ENCODE assay signal across 22 cellular contexts in genomic region chr12:31880340-31880739, GRCh38.
DNase-seq lines count a peak whose midpoint lies in the region; ATAC-seq and TF ChIP-seq lines count a peak whose summit lies in the region.
"Had no signal": no experiment of that assay in that cellular context is flagged by ENCODE, and none has a peak within 500 bp of the region (broad histone marks: within the 10 kb centered on the region; RNA-seq: fewer than 3 reads in every experiment).

No MANE protein-coding gene starts in this region.

- peak overlapping the region; percentile 20; the same call in 1 of the 2 replicates for H3K27ac ChIP-seq in DND-41 (ENCODE audit: low read length)
- peak overlapping the region; percentile 46 for H3K27ac ChIP-seq in OCI-LY1 (ENCODE audit: low read depth, low read length, poor library complexity, severe bottlenecking)

- H3K27me3 ChIP-seq in DND-41 (ENCODE audit: insufficient read depth, low read length, poor library complexity) (no peaks in the 10 kb centered on the region), OCI-LY1 (ENCODE audit: insufficient read depth, low read length) (no peaks in the 10 kb centered on the region)

- no peaks in the 10 kb centered on the region for H3F3A ChIP-seq in OCI-LY1 (ENCODE audit: insufficient read depth, low read length)

- TF ChIP-seq CTCF in DND-41 (IDR thresholded peaks at IDR 0.05; ENCODE audit: borderline replicate concordance, extremely low read depth, low read length, poor library complexity, severe bottlenecking) = no peak
- no peak for TF ChIP-seq CTCF in OCI-LY1 (IDR thresholded peaks at IDR 0.05; ENCODE audit: low read length)
- no peak for TF ChIP-seq CTCF in choroid plexus epithelial cell (conservative IDR thresholded peaks at IDR 0.05; ENCODE audit: low read depth, low read length)
- TF ChIP-seq CTCF in nephron progenitor cell (IDR thresholded peaks at IDR 0.05) = no peak

- no peak overlapping the region for H3K4me3 ChIP-seq in DND-41 (ENCODE audit: low read depth in 1 of 2, low read length in 2 of 2)
- H3K4me3 ChIP-seq in OCI-LY1 (ENCODE audit: low read depth, low read length, poor library complexity, severe bottlenecking) = no peak overlapping the region
- H3K4me3 ChIP-seq in choroid plexus epithelial cell (ENCODE audit: low read depth, low read length) = no peak overlapping the region

- peak overlapping the region; percentile 95 for H3K27ac Mint-ChIP-seq in nephron progenitor cell
- H3K27ac Mint-ChIP-seq: activated CD4-positive, alpha-beta T cell treated with anti-CD3 and anti-CD28 coated beads, Interleukin-2, amount 10 ng/mL, durations not matched to agents 24 days and 14 days; T-helper 1 cell treated with Interleukin-12 subunit alpha and Interleukin-12 subunit beta and Interleukin-4 antibody, amounts not matched to agents 30 μg/mL and 1 μg/mL, for 36 hours had no signal

- H3K9me3 ChIP-seq in DND-41 (ENCODE audit: insufficient read depth, low read length, severe bottlenecking) (peaks cover 6% of the 10 kb centered on the region), OCI-LY1 (ENCODE audit: low read length) (no peaks in the 10 kb centered on the region; the same call in 1 of the 2 replicates)

- H3K9ac ChIP-seq in DND-41 (ENCODE audit: low read depth, low read length) (no peak overlapping the region), OCI-LY1 (ENCODE audit: low read length) (no peak overlapping the region)

- H3K4me1 ChIP-seq in DND-41 (ENCODE audit: insufficient read depth, low read length) (peaks cover 26% of the 10 kb centered on the region), OCI-LY1 (ENCODE audit: insufficient read depth, low read length, severe bottlenecking) (peaks cover 41% of the 10 kb centered on the region)

- ATAC-seq in DND-41 (ENCODE audit: insufficient read depth, low read depth) (no peak), GM21737 (IDR thresholded peaks at IDR 0.05; ENCODE audit: unreplicated experiment) (no peak)
- ATAC-seq: HCT116, left colon had no signal

- H3K4me2 ChIP-seq in DND-41 (ENCODE audit: insufficient read depth, low read length) (no peak overlapping the region), OCI-LY1 (ENCODE audit: low read length) (no peak overlapping the region)

- H4K20me1 ChIP-seq in DND-41 (ENCODE audit: insufficient read depth, low read length) (no peaks in the 10 kb centered on the region), OCI-LY1 (ENCODE audit: insufficient read depth, low read length) (no peaks in the 10 kb centered on the region)

- H2AFZ ChIP-seq in DND-41 (ENCODE audit: low read depth, low read length) (peak overlapping the region; percentile 20; the same call in 1 of the 2 replicates), OCI-LY1 (ENCODE audit: low read length) (peak overlapping the region; percentile 35; the same call in 1 of the 2 replicates)

- DNase-seq in DND-41 = no peak
- peak; percentile 50 for DNase-seq in choroid plexus epithelial cell (ENCODE audit: low read depth)
- DNase-seq in nephron progenitor cell = no peak
- no peak for DNase-seq in globus pallidus (ENCODE audit: low spot score)
- no peak for DNase-seq in activated T-cell treated with anti-CD3 and anti-CD28 coated beads for 4 hours
- DNase-seq in NCI-H345 (lab: John Stamatoyannopoulos, UW) = no peak
- DNase-seq: activated CD4-positive, alpha-beta T cell treated with anti-CD3 and anti-CD28 coated beads, Interleukin-2, amount 10 ng/mL, durations not matched to agents 24 days and 14 days; activated naive CD4-positive, alpha-beta T cell; COR-L47; effector memory CD4-positive, alpha-beta T cell; glutamatergic neuron; left colon; NCI-H2081 treated with DMSO at 0.1 percent for 48 hours; NCI-H526 treated with DMSO at 0.1 percent for 48 hours; occipital lobe; OCI-M1; SIG-M5; stimulated activated CD4-positive, alpha-beta T cell treated with anti-CD3 and anti-CD28 coated beads, Interleukin-12 subunit alpha, Interleukin-12 subunit beta, amount 100 ng/mL, for 4 hours had no signal

- no peaks in the 10 kb centered on the region for H3K79me2 ChIP-seq in DND-41 (ENCODE audit: insufficient read depth, low read length)
- H3K79me2 ChIP-seq in OCI-LY1 (ENCODE audit: insufficient read depth, low read length) = no peaks in the 10 kb centered on the region

- peaks cover 9% of the 10 kb centered on the region for H3K36me3 Mint-ChIP-seq in nephron progenitor cell (ENCODE audit: low read depth)

- H3K36me3 ChIP-seq in DND-41 (ENCODE audit: insufficient read depth, low read length) (no peaks in the 10 kb centered on the region), OCI-LY1 (ENCODE audit: insufficient read depth, low read length) (no peaks in the 10 kb centered on the region)

- H3K9me2 ChIP-seq in OCI-LY1 (ENCODE audit: low read depth, low read length) = no peaks in the 10 kb centered on the region

- no peaks in the 10 kb centered on the region for H3K27me3 Mint-ChIP-seq in nephron progenitor cell (ENCODE audit: low read depth, poor library complexity)
- H3K27me3 Mint-ChIP-seq: activated CD4-positive, alpha-beta T cell treated with anti-CD3 and anti-CD28 coated beads, Interleukin-2, amount 10 ng/mL, durations not matched to agents 24 days and 14 days had no signal

- no peak overlapping the region for H3K4me3 Mint-ChIP-seq in nephron progenitor cell
- H3K4me3 Mint-ChIP-seq: activated CD4-positive, alpha-beta T cell treated with anti-CD3 and anti-CD28 coated beads, Interleukin-2, amount 10 ng/mL, durations not matched to agents 24 days and 14 days; T-helper 1 cell treated with Interleukin-12 subunit alpha and Interleukin-12 subunit beta and Interleukin-4 antibody, amounts not matched to agents 30 μg/mL and 1 μg/mL, for 36 hours had no signal

- H3K4me1 Mint-ChIP-seq in nephron progenitor cell = peaks cover 46% of the 10 kb centered on the region

- peaks cover 48% of the 10 kb centered on the region for H3K9me3 Mint-ChIP-seq in nephron progenitor cell
